27 cellular contexts compared by ENCODE assay signal in the genomic region with DNA sequence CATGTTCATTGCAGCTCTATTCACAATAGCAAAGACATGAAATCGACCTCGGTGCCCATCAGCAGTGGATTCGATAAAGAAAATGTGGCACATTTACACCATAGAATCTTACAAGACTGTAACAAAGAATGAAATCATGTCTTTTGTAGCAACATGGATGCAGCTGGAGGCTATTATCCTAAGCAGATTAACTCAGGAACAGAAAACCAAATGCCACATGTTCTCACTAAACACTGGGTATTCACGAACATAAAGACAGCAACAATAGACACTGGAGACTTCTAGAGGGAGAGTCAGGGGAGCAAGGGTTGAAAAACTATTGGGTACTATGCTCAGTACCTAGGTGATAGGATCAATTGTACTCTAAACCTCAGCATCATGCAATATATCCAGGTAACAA.
"Had no signal": no experiment of that assay in that cellular context is flagged by ENCODE, and none has a peak within 500 bp of the region (broad histone marks: within the 10 kb centered on the region; RNA-seq: fewer than 3 reads in every experiment).

No MANE protein-coding gene starts in this region.

- H2AFZ ChIP-seq: hepatocyte had no signal

- H3K27ac Mint-ChIP-seq: mesothelial cell of epicardium; naive B cell; nephron; stimulated activated effector memory CD8-positive, alpha-beta T cell treated with anti-CD3 and anti-CD28 coated beads, Interleukin-12 subunit alpha, Interleukin-12 subunit beta, amount 100 ng/mL, for 72 hours; type B pancreatic cell had no signal

- DNase-seq: dorsolateral prefrontal cortex; effector CD4-positive, alpha-beta T cell; foreskin fibroblast; heart left ventricle; left cardiac atrium; left lung; mesenchymal stem cell; mucosa of descending colon; naive B cell; occipital lobe; ovary; posterior cingulate gyrus; psoas muscle; right cardiac atrium; sigmoid colon; stimulated activated CD4-positive, alpha-beta T cell treated with anti-CD3 and anti-CD28 coated beads, Interleukin-2, amount 100 ng/mL, for 24 hours; stimulated activated CD4-positive, alpha-beta T cell treated with anti-CD3 and anti-CD28 coated beads, Interleukin-4, amount 100 ng/mL, for 24 hours; stimulated activated naive CD4-positive, alpha-beta T cell treated with Interleukin-2 at 50 U/mL for 16 hours; substantia nigra; testis; tibial artery had no signal

- H3K9me3 Mint-ChIP-seq: stimulated activated effector memory CD8-positive, alpha-beta T cell treated with anti-CD3 and anti-CD28 coated beads, Interleukin-12 subunit alpha, Interleukin-12 subunit beta, amount 100 ng/mL, for 72 hours; type B pancreatic cell had no signal

- H3K4me1 Mint-ChIP-seq: mesothelial cell of epicardium; naive B cell; nephron; stimulated activated effector memory CD8-positive, alpha-beta T cell treated with anti-CD3 and anti-CD28 coated beads, Interleukin-12 subunit alpha, Interleukin-12 subunit beta, amount 100 ng/mL, for 72 hours had no signal

- H3K4me3 ChIP-seq: dorsolateral prefrontal cortex, gastroesophageal sphincter, heart left ventricle, hepatocyte, left lung, mucosa of descending colon, ovary, psoas muscle, sigmoid colon, testis, tibial artery had no signal

- H3K4me1 ChIP-seq: gastroesophageal sphincter, heart left ventricle, left lung, psoas muscle, sigmoid colon, testis, tibial artery had no signal

- H3K36me3 ChIP-seq: gastroesophageal sphincter, heart left ventricle, left lung, ovary, sigmoid colon, tibial artery had no signal

- H3K27ac ChIP-seq: dorsolateral prefrontal cortex, gastroesophageal sphincter, heart left ventricle, hepatocyte, left lung, ovary, psoas muscle, sigmoid colon, testis, tibial artery had no signal

- ATAC-seq: gastroesophageal sphincter; heart left ventricle; left cardiac atrium; left lung; mucosa of descending colon; psoas muscle; right cardiac atrium; stimulated activated effector memory CD8-positive, alpha-beta T cell treated with anti-CD3 and anti-CD28 coated beads, Interleukin-12 subunit alpha, Interleukin-12 subunit beta, amount 100 ng/mL, for 72 hours had no signal

- H3K27me3 ChIP-seq: gastroesophageal sphincter, heart left ventricle, hepatocyte, left lung, ovary, sigmoid colon, testis, tibial artery had no signal

- H3K79me2 ChIP-seq: hepatocyte had no signal

- H3K27me3 Mint-ChIP-seq: naive B cell, type B pancreatic cell had no signal

- H3K9me3 ChIP-seq: gastroesophageal sphincter, left lung, mucosa of descending colon, ovary, psoas muscle, sigmoid colon, testis, tibial artery had no signal

- H3K36me3 Mint-ChIP-seq: mesothelial cell of epicardium; naive B cell; stimulated activated effector memory CD8-positive, alpha-beta T cell treated with anti-CD3 and anti-CD28 coated beads, Interleukin-12 subunit alpha, Interleukin-12 subunit beta, amount 100 ng/mL, for 72 hours; type B pancreatic cell had no signal

- H3K4me2 ChIP-seq: hepatocyte had no signal

- H3K4me3 Mint-ChIP-seq: mesothelial cell of epicardium; naive B cell; nephron; stimulated activated effector memory CD8-positive, alpha-beta T cell treated with anti-CD3 and anti-CD28 coated beads, Interleukin-12 subunit alpha, Interleukin-12 subunit beta, amount 100 ng/mL, for 72 hours; type B pancreatic cell had no signal
